9 cellular contexts compared by ENCODE assay signal in the genomic region with DNA sequence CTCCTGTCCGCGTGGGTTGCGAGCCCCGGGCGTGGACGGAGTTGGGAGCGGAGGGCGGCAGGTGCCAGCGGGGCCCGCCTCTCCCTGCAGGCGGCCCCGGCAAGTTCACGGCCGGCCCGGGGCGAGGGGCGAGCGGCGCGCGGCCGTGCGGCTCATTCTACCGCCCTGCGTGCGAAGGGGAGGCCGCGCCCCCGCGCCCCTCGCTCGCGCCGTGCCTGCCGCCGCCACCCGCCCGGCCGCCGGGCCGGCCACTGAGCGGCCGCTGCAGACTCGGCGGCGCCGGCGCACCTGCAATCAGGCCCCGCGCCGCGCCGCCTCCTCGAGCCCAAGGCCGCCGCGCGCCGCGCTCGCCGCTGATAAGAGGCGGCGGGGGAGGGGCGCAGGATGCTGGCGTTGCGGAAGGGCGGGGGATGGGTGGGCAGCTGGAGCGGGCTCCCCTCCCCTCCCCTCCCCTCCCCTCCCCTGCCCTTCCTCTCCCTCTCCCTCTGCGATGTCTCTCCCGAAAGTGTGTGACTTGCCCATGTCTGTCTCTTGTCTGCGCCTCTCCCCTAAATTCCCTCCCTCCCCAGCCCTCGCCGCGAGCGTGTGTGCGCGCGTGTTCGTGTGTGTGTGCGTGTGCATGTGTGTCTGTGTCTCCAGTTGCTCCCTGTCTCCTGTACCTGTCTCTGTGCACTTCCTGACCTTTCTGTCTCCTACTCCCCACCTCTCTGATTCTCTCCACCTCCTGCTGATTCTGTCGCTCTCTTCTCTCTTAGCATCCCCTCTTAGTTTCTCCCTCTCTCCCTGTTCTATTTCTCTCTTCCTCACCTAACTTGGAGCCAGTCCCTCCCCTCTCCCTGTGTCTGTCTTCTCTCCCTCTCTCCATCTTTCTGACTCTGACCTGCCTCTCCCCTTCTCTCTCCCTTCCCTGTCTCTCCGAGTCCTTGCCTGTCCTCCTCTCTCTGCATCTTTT.
DNase-seq lines count a peak whose midpoint lies in the region; ATAC-seq and TF ChIP-seq lines count a peak whose summit lies in the region.
"Had no signal": no experiment of that assay in that cellular context is flagged by ENCODE, and none has a peak within 500 bp of the region (broad histone marks: within the 10 kb centered on the region; RNA-seq: fewer than 3 reads in every experiment).

No MANE protein-coding gene starts in this region.

- H3K36me3 ChIP-seq in DOHH2 (ENCODE audit: control insufficient read depth, low read length) (no peaks in the 10 kb centered on the region), HUES6 (ENCODE audit: control insufficient read depth, insufficient read depth, low read length) (no peaks in the 10 kb centered on the region), WERI-Rb-1 (no peaks in the 10 kb centered on the region), sigmoid colon (no peaks in the 10 kb centered on the region), uterus (no peaks in the 10 kb centered on the region)
- H3K36me3 ChIP-seq: neutrophil had no signal

- H3K9me2 ChIP-seq in DOHH2 (replicated peaks; ENCODE audit: control insufficient read depth, low read length), result no peaks in the 10 kb centered on the region

- peak overlapping the region; percentile 71 for H3K9ac ChIP-seq in HUES6 (ENCODE audit: low read length)

- H3K79me2 ChIP-seq in DOHH2 (ENCODE audit: control insufficient read depth, low read length), result no peaks in the 10 kb centered on the region

- no peaks in the 10 kb centered on the region for H4K20me1 ChIP-seq in DOHH2 (ENCODE audit: control insufficient read depth, insufficient read depth, low read depth, low read length)

- intact Hi-C loops in right cardiac atrium (cut with DNase I), result no loop called here
- intact Hi-C loops in sigmoid colon (cut with DNase I), result no loop called here
- intact Hi-C loops in uterus (cut with DNase I; ENCODE audit: low total_unique reads), result no loop called here

- TF ChIP-seq POLR2A in sigmoid colon (IDR thresholded peaks at IDR 0.05) (no peak), uterus (IDR thresholded peaks at IDR 0.05) (no peak)

- peak overlapping the region; percentile 48; the same call in 1 of the 2 replicates for H3K4me2 ChIP-seq in DOHH2 (ENCODE audit: low read length)

- peak; percentile 52 to 70 for ATAC-seq in right cardiac atrium
- no peak for ATAC-seq in HG03457 (IDR thresholded peaks at IDR 0.05; ENCODE audit: unreplicated experiment)
- ATAC-seq in HG03442 (IDR thresholded peaks at IDR 0.05; ENCODE audit: unreplicated experiment), result no peak

- DNase-seq in WERI-Rb-1 (peak; percentile 53), right cardiac atrium (peak; percentile 42 to 81 (median 73)), sigmoid colon (no peak), uterus (no peak)

- H3F3A ChIP-seq in DOHH2 (ENCODE audit: control insufficient read depth, insufficient read depth), result no peaks in the 10 kb centered on the region

- no peaks in the 10 kb centered on the region for H3K9me3 ChIP-seq in DOHH2 (ENCODE audit: control insufficient read depth, insufficient read depth, low read length)
- no peaks in the 10 kb centered on the region for H3K9me3 ChIP-seq in HUES6 (ENCODE audit: control insufficient read depth, insufficient read depth, low read depth, low read length)
- peaks cover 4% of the 10 kb centered on the region for H3K9me3 ChIP-seq in WERI-Rb-1 (ENCODE audit: severe bottlenecking)
- no peaks in the 10 kb centered on the region for H3K9me3 ChIP-seq in right cardiac atrium (ENCODE audit: control insufficient read depth, low read length)
- H3K9me3 ChIP-seq in sigmoid colon, result no peaks in the 10 kb centered on the region
- H3K9me3 ChIP-seq in uterus, result no peaks in the 10 kb centered on the region
- H3K9me3 ChIP-seq: neutrophil had no signal

- no peaks in the 10 kb centered on the region; the same call in 1 of the 2 replicates for H3K4me1 ChIP-seq in DOHH2 (ENCODE audit: control insufficient read depth, low read length)
- H3K4me1 ChIP-seq in HUES6 (ENCODE audit: control insufficient read depth, insufficient read depth, low read length), result peaks cover 48% of the 10 kb centered on the region
- no peaks in the 10 kb centered on the region for H3K4me1 ChIP-seq in right cardiac atrium (ENCODE audit: control insufficient read depth, insufficient read depth, low read length)
- peaks cover 0 to 5% (median 2%) of the 10 kb centered on the region in 4 donors for H3K4me1 ChIP-seq in sigmoid colon
- no peaks in the 10 kb centered on the region for H3K4me1 ChIP-seq in uterus

- no peak overlapping the region for H3K27ac ChIP-seq in DOHH2 (ENCODE audit: low read depth, low read length)
- H3K27ac ChIP-seq in HUES6 (ENCODE audit: low read depth, low read length), result no peak overlapping the region
- H3K27ac ChIP-seq in WERI-Rb-1, result peak overlapping the region; percentile 50
- peak overlapping the region; percentile 31 for H3K27ac ChIP-seq in right cardiac atrium (ENCODE audit: low read length)
- no peak overlapping the region for H3K27ac ChIP-seq in sigmoid colon
- no peak overlapping the region for H3K27ac ChIP-seq in uterus
- H3K27ac ChIP-seq: neutrophil had no signal

- TF ChIP-seq EP300 in sigmoid colon (IDR thresholded peaks at IDR 0.05), result no peak

- WGBS in right cardiac atrium, result 3% methylated on average over 82 of the region's 83 CpGs
- 3 to 4% methylated on average over 83 of the region's 83 CpGs for WGBS in sigmoid colon, 2 donors

- TF ChIP-seq CTCF in DOHH2 (IDR thresholded peaks at IDR 0.05; ENCODE audit: low read depth, low read length, poor library complexity, severe bottlenecking), result no peak
- no peak for TF ChIP-seq CTCF in WERI-Rb-1 (IDR thresholded peaks at IDR 0.05; ENCODE audit: low read depth, low read length)
- TF ChIP-seq CTCF in sigmoid colon (IDR thresholded peaks at IDR 0.05), result no peak
- peak in 1 of 4 experiments; percentile 13 for TF ChIP-seq CTCF in uterus (IDR thresholded peaks at IDR 0.05)

- H3K27me3 ChIP-seq in DOHH2 (ENCODE audit: control insufficient read depth, low read length) (peaks cover 11% of the 10 kb centered on the region), HUES6 (ENCODE audit: control insufficient read depth, insufficient read depth, low read length) (peaks cover 18% of the 10 kb centered on the region), WERI-Rb-1 (ENCODE audit: insufficient read depth, low read depth, severe bottlenecking) (peaks cover 30% of the 10 kb centered on the region), right cardiac atrium (ENCODE audit: control insufficient read depth, insufficient read depth) (no peaks in the 10 kb centered on the region), sigmoid colon (peaks cover 0 to 27% (median 3%) of the 10 kb centered on the region in 3 donors), uterus (no peaks in the 10 kb centered on the region)

- H3K4me3 ChIP-seq in DOHH2 (ENCODE audit: low read length) (peak overlapping the region; percentile 45), HUES6 (ENCODE audit: low read depth, low read length) (peak overlapping the region; percentile 86), WERI-Rb-1 (ENCODE audit: low read depth, low read length) (peak overlapping the region; percentile 29), right cardiac atrium (ENCODE audit: low read length) (peak overlapping the region; percentile 66), sigmoid colon (peak overlapping the region in 3 of 4 donors; percentile 34 to 42 (median 40)), uterus (peak overlapping the region in 1 of 2 donors; percentile 24)

Comparison
In these comparisons a context has a peak if more than half of its experiments do, and no peak if none do; other contexts are left out.
1. H3K27ac ChIP-seq: peak in WERI-Rb-1 (single experiment) and right cardiac atrium (single experiment); none in DOHH2 (single experiment), HUES6 (single experiment), sigmoid colon (0 of 4) and uterus (0 of 2).
2. DNase-seq: peak in WERI-Rb-1 (single experiment) and right cardiac atrium (3 of 3); none in sigmoid colon (single experiment) and uterus (0 of 2).
3. ATAC-seq: peak in right cardiac atrium (2 of 2); none in HG03457 (single experiment) and HG03442 (single experiment).